In the genomic region with DNA sequence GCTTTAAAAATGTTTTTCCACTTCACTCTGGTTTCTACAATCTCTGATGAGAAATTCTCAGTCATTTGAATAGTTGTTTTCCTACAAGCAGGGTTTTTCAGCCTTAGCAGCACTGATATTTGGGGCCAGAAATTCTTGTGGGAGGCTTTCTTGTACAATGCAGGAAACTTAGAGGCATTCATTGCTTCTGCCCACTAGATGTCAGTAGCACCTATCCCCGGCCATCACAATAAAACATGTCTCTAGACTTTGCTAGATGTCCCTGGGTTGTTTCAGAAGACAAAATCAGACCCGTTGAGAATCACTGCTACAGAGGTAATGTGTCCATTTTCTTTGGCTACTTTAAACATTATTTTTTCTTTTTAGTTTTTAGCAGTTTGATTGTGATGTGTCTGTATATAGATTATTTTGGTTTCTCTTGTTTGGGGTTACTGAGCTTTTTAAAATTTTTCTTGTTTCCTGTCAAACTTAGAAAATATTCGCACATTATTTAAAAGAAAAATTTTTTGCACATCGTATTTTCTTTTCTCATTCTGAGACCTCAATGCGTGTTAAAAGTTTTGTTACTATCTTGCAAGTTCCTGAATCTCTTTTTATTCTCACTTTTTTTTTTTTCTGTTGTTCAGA, we compare ENCODE assay signal across 8 cellular contexts.
DNase-seq lines count a peak whose midpoint lies in the region; ATAC-seq, FAIRE-seq and TF ChIP-seq lines count a peak whose summit lies in the region.

No MANE protein-coding gene starts in this region.

- BruUV-seq in GM12878 (replicated peaks; lab: Mats Ljungman, UMichigan), result no TSS peak

- H3K4me3 ChIP-seq in GM12878 (no peak overlapping the region), kidney epithelial cell (ENCODE audit: low read depth, low read length) (no peak overlapping the region)

- ATAC-seq in GM19397 (IDR thresholded peaks at IDR 0.05; ENCODE audit: unreplicated experiment), result peak; percentile 94
- ATAC-seq in HG03175 (IDR thresholded peaks at IDR 0.05; ENCODE audit: unreplicated experiment), result peak; percentile 97
- ATAC-seq in GM12878, result peak; percentile 99

- H3K79me2 ChIP-seq in GM12878 (ENCODE audit: control insufficient read depth, insufficient read depth, low read length), result no peaks in the 10 kb centered on the region

- no peak overlapping the region for H3K9ac ChIP-seq in GM12878 (ENCODE audit: control insufficient read depth, insufficient read depth, low read length)

- no peak for TF ChIP-seq EP300 in GM12878 (IDR thresholded peaks at IDR 0.05; ENCODE audit: borderline replicate concordance in 1 of 2, control insufficient read depth in 1 of 2, low read depth in 2 of 2, low read length in 2 of 2)

- POLR2A ChIA-PET in GM12878 (lab: Charles Lee), result no interaction called here

- intact Hi-C loops in GM12878 (cut with micrococcal nuclease; ENCODE audit: unreplicated experiment), result no loop called here

- TF ChIP-seq POLR2A in GM12878 (IDR thresholded peaks at IDR 0.05; ENCODE audit: low read depth, low read length), result no peak

- H2AFZ ChIP-seq in GM12878 (ENCODE audit: control insufficient read depth, low read depth, low read length), result no peak overlapping the region

- no peak overlapping the region for H3K27ac ChIP-seq in GM12878 (ENCODE audit: control insufficient read depth, insufficient read depth)

- H3K27me3 ChIP-seq in GM12878 (replicated peaks in 1 of 2; ENCODE audit: control insufficient read depth in 2 of 2, insufficient read depth in 2 of 2, low read length in 1 of 2) (no peaks in the 10 kb centered on the region), kidney epithelial cell (ENCODE audit: control insufficient read depth, insufficient read depth, low read length) (no peaks in the 10 kb centered on the region)

- TF ChIP-seq RAD21 in GM12878 (IDR thresholded peaks at IDR 0.05; ENCODE audit: insufficient read depth, low read depth, low read length), result peak; percentile 68

- DNase-seq in NCI-H510A treated with DMSO at 0.1 percent for 48 hours (lab: John Stamatoyannopoulos, UW) (peak; percentile 36), NCI-H510A (lab: John Stamatoyannopoulos, UW) (no peak), NCI-H226 (peak; percentile 24), GM12878 (ENCODE audit: low read depth, low spot score) (no peak), kidney epithelial cell (ENCODE audit: low read depth) (peak; percentile 4), RCC 7860 (ENCODE audit: low spot score) (no peak)

- H3K36me3 ChIP-seq in GM12878 (ENCODE audit: control insufficient read depth in 2 of 2, insufficient read depth in 2 of 2, low read length in 1 of 2) (no peaks in the 10 kb centered on the region), kidney epithelial cell (ENCODE audit: control insufficient read depth, insufficient read depth, low read length) (no peaks in the 10 kb centered on the region)

- H3K4me2 ChIP-seq in GM12878 (ENCODE audit: control insufficient read depth, insufficient read depth), result no peak overlapping the region

- FAIRE-seq in GM12878 (lab: Jason Lieb, UNC), result peak; percentile 87
- no peak for FAIRE-seq in RCC 7860 (lab: Jason Lieb, UNC)

- CTCF ChIA-PET in GM12878 (lab: Yijun Ruan, JAX), result interaction anchor here (0.6 to 2.9 kb wide), 10 partner anchors 15 to 552 kb away, joined by 3 to 24 read pairs (median 5); no protein-coding TSS in a partner anchor

- RAD21 ChIA-PET in GM12878 (lab: Charles Lee; ENCODE audit: unreplicated experiment), result interaction anchor here (0.7 kb wide), 1 partner anchor 194 kb away, joined by 3 read pairs; no protein-coding TSS in a partner anchor

- H4K20me1 ChIP-seq in GM12878 (ENCODE audit: control insufficient read depth, insufficient read depth), result no peaks in the 10 kb centered on the region

- in situ Hi-C loops in GM12878 (cut with MboI), result no loop called here

- WGBS in GM12878 (ENCODE audit: insufficient coverage, insufficient replicate concordance, low lambda C conversion rate, missing lambda C conversion rate), result 38% methylated on average over 5 of the region's 5 CpGs

- SMC1A ChIA-PET in GM12878 (lab: Charles Lee; ENCODE audit: uncharacterized antibody, unreplicated experiment), result interaction anchor here (0.6 to 1.7 kb wide), 9 partner anchors 16 to 426 kb away, joined by 3 to 7 read pairs (median 3); no protein-coding TSS in a partner anchor

- no peaks in the 10 kb centered on the region for H3K4me1 ChIP-seq in GM12878 (ENCODE audit: control insufficient read depth, insufficient read depth, low read length)

- no peaks in the 10 kb centered on the region for H3K9me3 ChIP-seq in GM12878 (replicated peaks; ENCODE audit: control insufficient read depth, insufficient read depth, low read length)

- TF ChIP-seq CTCF in GM12878 (IDR thresholded peaks at IDR 0.05 in 2 of 3, conservative IDR thresholded peaks at IDR 0.05 in 1 of 3; ENCODE audit: control insufficient read depth in 2 of 3, extremely low read depth in 1 of 3, insufficient read depth in 1 of 3, low read depth in 3 of 3, low read length in 3 of 3), result peak; percentile 73 to 76 (median 73)
- TF ChIP-seq CTCF in kidney epithelial cell (IDR thresholded peaks at IDR 0.05; ENCODE audit: insufficient read depth, low read length, poor library complexity, severe bottlenecking), result peak; percentile 85

TF ChIP-seq in GM12878, 131 proteins besides CTCF, POLR2A, EP300 and RAD21:
- TF ChIP-seq YY1 (IDR thresholded peaks at IDR 0.05; ENCODE audit: low read depth, low read length), result 0 out of 2 replicates have a peak, but pooled peaks have one; percentile 51
- TF ChIP-seq NR2C1 (IDR thresholded peaks at IDR 0.05), result no peak
- peak; percentile 37; the same call in 1 of the 2 replicates for TF ChIP-seq SMC3 (IDR thresholded peaks at IDR 0.05; ENCODE audit: borderline replicate concordance, low read length)
- TF ChIP-seq, protein P1, sequence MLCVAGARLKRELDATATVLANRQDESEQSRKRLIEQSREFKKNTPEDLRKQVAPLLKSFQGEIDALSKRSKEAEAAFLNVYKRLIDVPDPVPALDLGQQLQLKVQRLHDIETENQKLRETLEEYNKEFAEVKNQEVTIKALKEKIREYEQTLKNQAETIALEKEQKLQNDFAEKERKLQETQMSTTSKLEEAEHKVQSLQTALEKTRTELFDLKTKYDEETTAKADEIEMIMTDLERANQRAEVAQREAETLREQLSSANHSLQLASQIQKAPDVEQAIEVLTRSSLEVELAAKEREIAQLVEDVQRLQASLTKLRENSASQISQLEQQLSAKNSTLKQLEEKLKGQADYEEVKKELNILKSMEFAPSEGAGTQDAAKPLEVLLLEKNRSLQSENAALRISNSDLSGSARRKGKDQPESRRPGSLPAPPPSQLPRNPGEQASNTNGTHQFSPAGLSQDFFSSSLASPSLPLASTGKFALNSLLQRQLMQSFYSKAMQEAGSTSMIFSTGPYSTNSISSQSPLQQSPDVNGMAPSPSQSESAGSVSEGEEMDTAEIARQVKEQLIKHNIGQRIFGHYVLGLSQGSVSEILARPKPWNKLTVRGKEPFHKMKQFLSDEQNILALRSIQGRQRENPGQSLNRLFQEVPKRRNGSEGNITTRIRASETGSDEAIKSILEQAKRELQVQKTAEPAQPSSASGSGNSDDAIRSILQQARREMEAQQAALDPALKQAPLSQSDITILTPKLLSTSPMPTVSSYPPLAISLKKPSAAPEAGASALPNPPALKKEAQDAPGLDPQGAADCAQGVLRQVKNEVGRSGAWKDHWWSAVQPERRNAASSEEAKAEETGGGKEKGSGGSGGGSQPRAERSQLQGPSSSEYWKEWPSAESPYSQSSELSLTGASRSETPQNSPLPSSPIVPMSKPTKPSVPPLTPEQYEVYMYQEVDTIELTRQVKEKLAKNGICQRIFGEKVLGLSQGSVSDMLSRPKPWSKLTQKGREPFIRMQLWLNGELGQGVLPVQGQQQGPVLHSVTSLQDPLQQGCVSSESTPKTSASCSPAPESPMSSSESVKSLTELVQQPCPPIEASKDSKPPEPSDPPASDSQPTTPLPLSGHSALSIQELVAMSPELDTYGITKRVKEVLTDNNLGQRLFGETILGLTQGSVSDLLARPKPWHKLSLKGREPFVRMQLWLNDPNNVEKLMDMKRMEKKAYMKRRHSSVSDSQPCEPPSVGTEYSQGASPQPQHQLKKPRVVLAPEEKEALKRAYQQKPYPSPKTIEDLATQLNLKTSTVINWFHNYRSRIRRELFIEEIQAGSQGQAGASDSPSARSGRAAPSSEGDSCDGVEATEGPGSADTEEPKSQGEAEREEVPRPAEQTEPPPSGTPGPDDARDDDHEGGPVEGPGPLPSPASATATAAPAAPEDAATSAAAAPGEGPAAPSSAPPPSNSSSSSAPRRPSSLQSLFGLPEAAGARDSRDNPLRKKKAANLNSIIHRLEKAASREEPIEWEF (IDR thresholded peaks at IDR 0.05; ENCODE audit: insufficient replicate concordance, low read depth, low read length), result no peak
- TF ChIP-seq, protein P2, sequence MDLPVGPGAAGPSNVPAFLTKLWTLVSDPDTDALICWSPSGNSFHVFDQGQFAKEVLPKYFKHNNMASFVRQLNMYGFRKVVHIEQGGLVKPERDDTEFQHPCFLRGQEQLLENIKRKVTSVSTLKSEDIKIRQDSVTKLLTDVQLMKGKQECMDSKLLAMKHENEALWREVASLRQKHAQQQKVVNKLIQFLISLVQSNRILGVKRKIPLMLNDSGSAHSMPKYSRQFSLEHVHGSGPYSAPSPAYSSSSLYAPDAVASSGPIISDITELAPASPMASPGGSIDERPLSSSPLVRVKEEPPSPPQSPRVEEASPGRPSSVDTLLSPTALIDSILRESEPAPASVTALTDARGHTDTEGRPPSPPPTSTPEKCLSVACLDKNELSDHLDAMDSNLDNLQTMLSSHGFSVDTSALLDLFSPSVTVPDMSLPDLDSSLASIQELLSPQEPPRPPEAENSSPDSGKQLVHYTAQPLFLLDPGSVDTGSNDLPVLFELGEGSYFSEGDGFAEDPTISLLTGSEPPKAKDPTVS (IDR thresholded peaks at IDR 0.05; ENCODE audit: low read depth, low read length), result peak; percentile 76; the same call in 1 of the 2 replicates

Comparison
In these comparisons a context has a peak if more than half of its experiments do, and no peak if none do; other contexts are left out.
1. DNase-seq: peak in NCI-H510A treated with DMSO at 0.1 percent for 48 hours (single experiment), NCI-H226 (single experiment) and kidney epithelial cell (single experiment); none in NCI-H510A (single experiment), GM12878 (single experiment) and RCC 7860 (single experiment).
2. Peak in every context shown above with its lines, with median percentiles within 50 percentile points of each other: ATAC-seq.